8 cellular contexts compared by ENCODE assay signal in the genomic region with DNA sequence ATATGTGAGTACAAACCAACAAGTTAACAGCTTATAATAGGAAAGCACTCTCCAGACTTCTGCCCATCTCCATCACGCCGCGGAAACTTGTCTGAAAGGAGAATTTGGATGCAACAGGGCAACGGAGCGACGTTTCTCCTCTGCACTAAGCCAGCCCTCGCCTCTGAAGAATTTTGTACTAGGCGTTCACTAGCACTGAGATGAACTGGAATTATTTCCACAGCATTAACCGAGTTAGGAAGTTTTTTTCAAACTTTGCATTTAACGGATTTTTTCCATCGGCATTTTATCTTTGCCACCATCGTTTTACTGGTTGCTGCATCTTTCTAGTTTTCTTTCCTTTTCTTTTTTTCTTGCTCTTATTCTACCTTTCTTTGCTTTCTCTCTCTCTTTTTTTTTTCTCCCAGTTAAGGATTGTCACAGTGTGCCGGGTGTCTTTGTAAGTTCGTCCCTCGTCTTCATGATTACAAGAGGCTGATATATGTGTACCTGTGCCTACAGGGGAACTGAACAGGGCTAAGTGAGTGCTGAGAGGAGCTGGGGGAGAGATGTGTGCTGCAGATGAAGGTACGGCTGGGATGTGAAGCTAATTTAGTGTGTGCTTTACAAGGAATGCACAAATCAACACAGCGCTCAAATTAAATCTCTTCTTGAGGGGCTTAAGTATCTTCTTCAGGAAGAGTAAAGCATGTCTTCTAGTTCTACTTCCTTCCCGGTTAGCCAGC.
DNase-seq lines count a peak whose midpoint lies in the region; ATAC-seq and TF ChIP-seq lines count a peak whose summit lies in the region.

No MANE protein-coding gene starts in this region.

- H3K4me1 Mint-ChIP-seq in immature natural killer cell = peaks cover 5 to 26% of the 10 kb centered on the region in 2 donors

- intact Hi-C loops in ascending aorta (cut with DNase I) = loop anchor here (2.0 to 10.0 kb wide), 8 partner anchors 96 to 1301 kb away; a partner anchor contains a TSS

- DNase-seq in DMS114 treated with DMSO at 0.1 percent for 48 hours (lab: John Stamatoyannopoulos, UW; ENCODE audit: unreplicated experiment) = peak; percentile 51
- DNase-seq in M059J (ENCODE audit: low read depth) = peak; percentile 65
- no peak for DNase-seq in ascending aorta (ENCODE audit: low spot score in 2 of 2)
- DNase-seq in NOMO-1 treated with dmso at 0.1 percent for 144 hours (lab: John Stamatoyannopoulos, UW; ENCODE audit: unreplicated experiment) = no peak
- DNase-seq in immature natural killer cell = no peak
- no peak for DNase-seq in NCI-H774 (lab: John Stamatoyannopoulos, UW)

- no peak for ATAC-seq in HG03039 (IDR thresholded peaks at IDR 0.05; ENCODE audit: unreplicated experiment)

- peaks cover 7 to 33% (median 24%) of the 10 kb centered on the region in 6 donors for H3K9me3 Mint-ChIP-seq in immature natural killer cell

- H3K4me3 ChIP-seq in ascending aorta (peak overlapping the region; percentile 50 to 73), muscle layer of duodenum (ENCODE audit: low read depth in 1 of 2, low read length in 2 of 2) (peak overlapping the region; percentile 51)

- H3K36me3 ChIP-seq in ascending aorta = no peaks in the 10 kb centered on the region
- H3K36me3 ChIP-seq in muscle layer of duodenum (ENCODE audit: control insufficient read depth in 1 of 2, insufficient read depth in 2 of 2, low read length in 2 of 2) = no peaks in the 10 kb centered on the region

- no peak overlapping the region for H3K27ac Mint-ChIP-seq in immature natural killer cell

- peaks cover 28 to 34% (median 32%) of the 10 kb centered on the region in 3 donors for H3K27me3 Mint-ChIP-seq in immature natural killer cell (ENCODE audit: low read depth in 3 of 3)

- H3K4me3 Mint-ChIP-seq in immature natural killer cell = no peak overlapping the region

- H3K9me3 ChIP-seq in ascending aorta (peaks cover 0 to 5% of the 10 kb centered on the region in 2 donors), muscle layer of duodenum (ENCODE audit: control insufficient read depth in 1 of 2, low read length in 2 of 2) (peaks cover 3 to 10% of the 10 kb centered on the region in 2 donors)

- TF ChIP-seq CTCF in ascending aorta (IDR thresholded peaks at IDR 0.05) = no peak

- H3K27me3 ChIP-seq in ascending aorta (peaks cover 14% of the 10 kb centered on the region), muscle layer of duodenum (ENCODE audit: low read depth, low read length) (peaks cover 83% of the 10 kb centered on the region)

- H3K36me3 Mint-ChIP-seq in immature natural killer cell = peaks cover 3 to 18% (median 12%) of the 10 kb centered on the region in 3 donors

- H3K27ac ChIP-seq in ascending aorta (peak overlapping the region; percentile 61 to 82), muscle layer of duodenum (ENCODE audit: low read length) (peak overlapping the region; percentile 77)

- peaks cover 9 to 14% of the 10 kb centered on the region in 2 donors for H3K4me1 ChIP-seq in ascending aorta
- peaks cover 5 to 40% of the 10 kb centered on the region in 2 donors for H3K4me1 ChIP-seq in muscle layer of duodenum (ENCODE audit: control insufficient read depth in 1 of 2, insufficient read depth in 2 of 2, low read length in 2 of 2)

Comparison
In these comparisons a context has a peak if more than half of its experiments do, and no peak if none do; other contexts are left out.
1. DNase-seq: peak in DMS114 treated with DMSO at 0.1 percent for 48 hours (single experiment) and M059J (single experiment); none in ascending aorta (0 of 2), NOMO-1 treated with dmso at 0.1 percent for 144 hours (single experiment), immature natural killer cell (0 of 3) and NCI-H774 (single experiment).